In the genomic region with DNA sequence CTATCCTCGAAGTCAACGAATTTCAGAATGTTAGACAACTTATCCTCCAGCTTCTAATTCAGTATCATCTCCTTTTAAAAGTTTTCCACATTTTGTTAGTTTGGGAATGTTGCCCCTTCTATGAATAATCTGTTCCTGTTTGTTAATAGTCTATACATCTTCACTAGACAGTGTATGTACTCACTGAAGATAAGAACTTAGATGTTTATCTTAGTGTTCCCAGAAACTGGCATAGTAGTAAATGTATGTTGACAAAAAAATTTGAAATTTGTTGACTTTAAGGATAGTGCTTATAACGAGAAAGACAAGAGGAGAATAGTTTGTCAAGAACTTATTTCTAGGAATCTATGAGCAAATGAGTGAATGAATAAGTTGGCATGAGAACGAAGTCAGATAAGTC, we compare ENCODE assay signal across 1 cellular context.
TF ChIP-seq lines count a peak whose summit lies in the region.

No MANE protein-coding gene starts in this region.

TF ChIP-seq in HepG2, 621 proteins besides CTCF, POLR2A, EP300 and RAD21:
- TF ChIP-seq ZNF343 (CRISPR knock-in tag; IDR thresholded peaks at IDR 0.05) (no peak), BCL6 (CRISPR knock-in tag; IDR thresholded peaks at IDR 0.05) (peak; percentile 81)
